In genomic region chr17:31506517-31506916, GRCh38 we compare ENCODE assay signal across 15 cellular contexts.
"Had no signal": no experiment of that assay in that cellular context is flagged by ENCODE, and none has a peak within 500 bp of the region (broad histone marks: within the 10 kb centered on the region; RNA-seq: fewer than 3 reads in every experiment).

No MANE protein-coding gene starts in this region.

- H3K4me3 Mint-ChIP-seq: activated T-cell treated with anti-CD3 and anti-CD28 coated beads, Interleukin-2, amount 50 U/mL, for 4 hours; stimulated activated naive CD8-positive, alpha-beta T cell treated with anti-CD3 and anti-CD28 coated beads, Interleukin-15, amount 100 ng/mL, for 72 hours had no signal

- H3K9me3 Mint-ChIP-seq: activated T-cell treated with anti-CD3 and anti-CD28 coated beads, Interleukin-2, amount 50 U/mL, for 4 hours; stimulated activated naive CD8-positive, alpha-beta T cell treated with anti-CD3 and anti-CD28 coated beads, Interleukin-15, amount 100 ng/mL, for 72 hours had no signal

- H3K9me3 ChIP-seq: gastrocnemius medialis, heart right ventricle, pancreas, testis had no signal

- H3K4me3 ChIP-seq: gastrocnemius medialis, heart right ventricle, pancreas, testis had no signal

- H3K27me3 Mint-ChIP-seq: stimulated activated naive CD8-positive, alpha-beta T cell treated with anti-CD3 and anti-CD28 coated beads, Interleukin-15, amount 100 ng/mL, for 72 hours had no signal

- H3K27ac ChIP-seq: gastrocnemius medialis, pancreas, testis had no signal

- DNase-seq: activated gamma-delta T cell; activated T-cell treated with anti-CD3 and anti-CD28 coated beads, Interleukin-2, amount 50 U/mL, for 4 hours; caudate nucleus; cortex of kidney; effector CD8-positive, alpha-beta T cell; gastrocnemius medialis; heart right ventricle; islet precursor cell; mesendoderm; pancreas; stimulated activated CD4-positive, alpha-beta T cell treated with anti-CD3 and anti-CD28 coated beads, Interleukin-2, amount 100 ng/mL, for 48 hours; stimulated activated naive CD8-positive, alpha-beta T cell treated with anti-CD3 and anti-CD28 coated beads, Interleukin-15, amount 100 ng/mL, for 72 hours; T-helper 9 cell; testis had no signal

- H3K27me3 ChIP-seq: gastrocnemius medialis, heart right ventricle, pancreas, testis had no signal

- H3K27ac Mint-ChIP-seq: stimulated activated naive CD8-positive, alpha-beta T cell treated with anti-CD3 and anti-CD28 coated beads, Interleukin-15, amount 100 ng/mL, for 72 hours had no signal

- FAIRE-seq: pancreas had no signal

- ATAC-seq: activated T-cell treated with anti-CD3 and anti-CD28 coated beads, Interleukin-2, amount 50 U/mL, for 4 hours; gastrocnemius medialis; left lobe of liver; pancreas; stimulated activated naive CD8-positive, alpha-beta T cell treated with anti-CD3 and anti-CD28 coated beads, Interleukin-15, amount 100 ng/mL, for 72 hours had no signal

- H3K36me3 ChIP-seq: gastrocnemius medialis, heart right ventricle, pancreas had no signal
